In genomic region chr3:189301479-189301878, GRCh38 we compare ENCODE assay signal across 25 cellular contexts.
"Had no signal": no experiment of that assay in that cellular context is flagged by ENCODE, and none has a peak within 500 bp of the region (broad histone marks: within the 10 kb centered on the region; RNA-seq: fewer than 3 reads in every experiment).

No MANE protein-coding gene starts in this region.

- H3K4me3 ChIP-seq: dorsolateral prefrontal cortex, esophagus muscularis mucosa, gastroesophageal sphincter, left ventricle myocardium inferior, lung, prostate gland, right lobe of liver, tibial nerve, upper lobe of right lung, vagina had no signal

- H2AFZ ChIP-seq: parathyroid adenoma had no signal

- ATAC-seq: gastroesophageal sphincter; left cardiac atrium; naive thymus-derived CD4-positive, alpha-beta T cell; right lobe of liver; stimulated activated memory B cell treated with anti-CD40 and anti-IgM and Interleukin-4, amounts not matched to agents 10 μg/mL and 1 μg/mL and 100 μg/mL, for 72 hours; upper lobe of right lung had no signal

- H3K9ac ChIP-seq: parathyroid adenoma had no signal

- H3K79me2 ChIP-seq: parathyroid adenoma had no signal

- H3K27ac ChIP-seq: dorsolateral prefrontal cortex, epithelial cell of prostate, esophagus muscularis mucosa, gastroesophageal sphincter, left ventricle myocardium inferior, parathyroid adenoma, prostate gland, right lobe of liver, tibial nerve, upper lobe of right lung, vagina had no signal

- H3K9me3 Mint-ChIP-seq: immature natural killer cell; nephron progenitor cell; stimulated activated memory B cell treated with anti-CD40 and anti-IgM and Interleukin-4, amounts not matched to agents 10 μg/mL and 1 μg/mL and 100 μg/mL, for 72 hours; stimulated activated naive CD8-positive, alpha-beta T cell treated with anti-CD3 and anti-CD28 coated beads, Interleukin-15, Interleukin-2, amounts not matched to agents 100 ng/mL and 50 ng/mL, for 24 hours had no signal

- H3K9me3 ChIP-seq: esophagus muscularis mucosa, gastroesophageal sphincter, left ventricle myocardium inferior, prostate gland, right lobe of liver, tibial nerve, upper lobe of right lung, vagina had no signal

- H3K36me3 Mint-ChIP-seq: stimulated activated memory B cell treated with anti-CD40 and anti-IgM and Interleukin-4, amounts not matched to agents 10 μg/mL and 1 μg/mL and 100 μg/mL, for 72 hours had no signal

- H3K36me3 ChIP-seq: esophagus muscularis mucosa, gastroesophageal sphincter, left ventricle myocardium inferior, prostate gland, right lobe of liver, tibial nerve, upper lobe of right lung, vagina had no signal

- H3K4me1 ChIP-seq: left ventricle myocardium inferior, parathyroid adenoma, prostate gland, right lobe of liver, upper lobe of right lung had no signal

- DNase-seq: cortex of kidney; dorsolateral prefrontal cortex; effector memory CD4-positive, alpha-beta T cell; foreskin fibroblast; glutamatergic neuron; immature natural killer cell; kidney; left cardiac atrium; left ventricle myocardium inferior; naive thymus-derived CD4-positive, alpha-beta T cell; nephron progenitor cell; right lobe of liver; stimulated activated CD4-positive, alpha-beta T cell treated with anti-CD3 and anti-CD28 coated beads, Interleukin-1b, Interleukin-23, amount 100 ng/mL, for 48 hours; stimulated activated CD4-positive, alpha-beta T cell treated with anti-CD3 and anti-CD28 coated beads, Interleukin-4, amount 100 ng/mL, for 24 hours; upper lobe of right lung had no signal

- FAIRE-seq: kidney had no signal

- H3K4me3 Mint-ChIP-seq: immature natural killer cell; nephron progenitor cell; stimulated activated memory B cell treated with anti-CD40 and anti-IgM and Interleukin-4, amounts not matched to agents 10 μg/mL and 1 μg/mL and 100 μg/mL, for 72 hours; stimulated activated naive CD8-positive, alpha-beta T cell treated with anti-CD3 and anti-CD28 coated beads, Interleukin-15, Interleukin-2, amounts not matched to agents 100 ng/mL and 50 ng/mL, for 24 hours had no signal

- H3K4me1 Mint-ChIP-seq: immature natural killer cell; stimulated activated memory B cell treated with anti-CD40 and anti-IgM and Interleukin-4, amounts not matched to agents 10 μg/mL and 1 μg/mL and 100 μg/mL, for 72 hours had no signal

- H3K27me3 Mint-ChIP-seq: naive thymus-derived CD4-positive, alpha-beta T cell; stimulated activated naive CD8-positive, alpha-beta T cell treated with anti-CD3 and anti-CD28 coated beads, Interleukin-15, Interleukin-2, amounts not matched to agents 100 ng/mL and 50 ng/mL, for 24 hours had no signal

- H3K27ac Mint-ChIP-seq: immature natural killer cell; nephron progenitor cell; stimulated activated memory B cell treated with anti-CD40 and anti-IgM and Interleukin-4, amounts not matched to agents 10 μg/mL and 1 μg/mL and 100 μg/mL, for 72 hours; stimulated activated naive CD8-positive, alpha-beta T cell treated with anti-CD3 and anti-CD28 coated beads, Interleukin-15, Interleukin-2, amounts not matched to agents 100 ng/mL and 50 ng/mL, for 24 hours had no signal

- H3K27me3 ChIP-seq: dorsolateral prefrontal cortex, esophagus muscularis mucosa, gastroesophageal sphincter, right lobe of liver, tibial nerve, upper lobe of right lung, vagina had no signal
